Comparison of ENCODE assay signal across 1 cellular context in genomic region chr6:149716584-149716983, GRCh38.
TF ChIP-seq lines count a peak whose summit lies in the region.

No MANE protein-coding gene starts in this region.

TF ChIP-seq in H1, 55 proteins besides CTCF, POLR2A, EP300 and RAD21:
- no peak for TF ChIP-seq SAP30 (IDR thresholded peaks at IDR 0.05; ENCODE audit: insufficient read depth, insufficient replicate concordance, low read length)
- TF ChIP-seq, protein P1, sequence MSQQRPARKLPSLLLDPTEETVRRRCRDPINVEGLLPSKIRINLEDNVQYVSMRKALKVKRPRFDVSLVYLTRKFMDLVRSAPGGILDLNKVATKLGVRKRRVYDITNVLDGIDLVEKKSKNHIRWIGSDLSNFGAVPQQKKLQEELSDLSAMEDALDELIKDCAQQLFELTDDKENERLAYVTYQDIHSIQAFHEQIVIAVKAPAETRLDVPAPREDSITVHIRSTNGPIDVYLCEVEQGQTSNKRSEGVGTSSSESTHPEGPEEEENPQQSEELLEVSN (IDR thresholded peaks at IDR 0.05) = no peak
TF ChIP-seq in H1: peak in this region for 0.
